In genomic region chr7:158805414-158805813, GRCh38 we compare ENCODE assay signal across 23 cellular contexts. TPM values are rescaled to one million over a fixed set of nuclear protein-coding genes. Genes with fewer than 3 reads are reported as not detected.
A peak's percentile ranks its signal among the peaks of the same experiment; 100 is the strongest.
DNase-seq lines count a peak whose midpoint lies in the region; ATAC-seq and TF ChIP-seq lines count a peak whose summit lies in the region.
"Had no signal": no experiment of that assay in that cellular context is flagged by ENCODE, and none has a peak within 500 bp of the region (broad histone marks: within the 10 kb centered on the region; RNA-seq: fewer than 3 reads in every experiment).

No MANE protein-coding gene starts in this region.

- H3K4me3 ChIP-seq in CD4-positive, CD25-positive, alpha-beta regulatory T cell (ENCODE audit: low read depth, low read length) = no peak overlapping the region
- H3K4me3 ChIP-seq in CD4-positive, alpha-beta memory T cell (ENCODE audit: low read length in 2 of 2) = no peak overlapping the region
- no peak overlapping the region for H3K4me3 ChIP-seq in upper lobe of left lung
- H3K4me3 ChIP-seq: heart right ventricle, spleen had no signal

- peaks cover 49% of the 10 kb centered on the region for H3K4me1 ChIP-seq in CD4-positive, CD25-positive, alpha-beta regulatory T cell (ENCODE audit: control insufficient read depth, insufficient read depth, low read length, poor library complexity, severe bottlenecking)
- H3K4me1 ChIP-seq in CD4-positive, alpha-beta memory T cell (ENCODE audit: insufficient read depth, low read length) = peaks cover 61% of the 10 kb centered on the region
- peaks cover 14 to 25% (median 21%) of the 10 kb centered on the region in 4 donors for H3K4me1 ChIP-seq in upper lobe of left lung

- H3K27ac Mint-ChIP-seq in CD4-positive, CD25-positive, alpha-beta regulatory T cell = peak overlapping the region; percentile 31 to 73 (median 57)
- peak overlapping the region; percentile 53 to 97 (median 91) for H3K27ac Mint-ChIP-seq in CD4-positive, alpha-beta memory T cell
- H3K27ac Mint-ChIP-seq in activated CD8-positive, alpha-beta T cell treated with anti-CD3 and anti-CD28 coated beads for 36 hours = peak overlapping the region; percentile 73
- H3K27ac Mint-ChIP-seq in memory B cell = peak overlapping the region; percentile 45

- H3K4me3 Mint-ChIP-seq in CD4-positive, CD25-positive, alpha-beta regulatory T cell = peak overlapping the region in 1 of 4 donors; percentile 27
- peak overlapping the region in 3 of 8 donors; percentile 4 to 70 (median 32) for H3K4me3 Mint-ChIP-seq in CD4-positive, alpha-beta memory T cell
- H3K4me3 Mint-ChIP-seq in activated CD8-positive, alpha-beta T cell treated with anti-CD3 and anti-CD28 coated beads for 36 hours = no peak overlapping the region
- H3K4me3 Mint-ChIP-seq in memory B cell = no peak overlapping the region
- H3K4me3 Mint-ChIP-seq: CD14-positive monocyte had no signal

- TF ChIP-seq CTCF in activated CD8-positive, alpha-beta T cell treated with anti-CD3 and anti-CD28 coated beads for 36 hours (IDR thresholded peaks at IDR 0.05) = no peak
- no peak for TF ChIP-seq CTCF in upper lobe of left lung (IDR thresholded peaks at IDR 0.05)

- intact Hi-C loops in CD4-positive, alpha-beta memory T cell (cut with micrococcal nuclease) = no loop called here
- intact Hi-C loops in activated CD8-positive, alpha-beta T cell treated with anti-CD3 and anti-CD28 coated beads for 36 hours (cut with micrococcal nuclease) = no loop called here

- TF ChIP-seq EP300 in upper lobe of left lung (IDR thresholded peaks at IDR 0.05) = no peak

- no peak for TF ChIP-seq POLR2A in upper lobe of left lung (IDR thresholded peaks at IDR 0.05)

- CTCF ChIA-PET in CD4-positive, alpha-beta memory T cell (lab: Charles Lee; ENCODE audit: partially characterized antibody) = interaction anchor here (1.4 to 1.8 kb wide), 3 partner anchors 10 to 171 kb away, joined by 4 to 6 read pairs (median 4); no protein-coding TSS in a partner anchor
- CTCF ChIA-PET in activated CD8-positive, alpha-beta T cell treated with anti-CD3 and anti-CD28 coated beads for 36 hours (lab: Charles Lee) = interaction anchor here (1.0 kb wide), 1 partner anchor 10 kb away, joined by 3 read pairs; no protein-coding TSS in a partner anchor

- peaks cover 35% of the 10 kb centered on the region for H3K36me3 Mint-ChIP-seq in CD4-positive, CD25-positive, alpha-beta regulatory T cell
- peaks cover 30 to 51% of the 10 kb centered on the region in 2 donors for H3K36me3 Mint-ChIP-seq in CD4-positive, alpha-beta memory T cell
- H3K36me3 Mint-ChIP-seq in activated CD8-positive, alpha-beta T cell treated with anti-CD3 and anti-CD28 coated beads for 36 hours (ENCODE audit: low read depth) = peaks cover 56% of the 10 kb centered on the region
- H3K36me3 Mint-ChIP-seq in memory B cell = peaks cover 26% of the 10 kb centered on the region

- no peaks in the 10 kb centered on the region for H3K9me3 ChIP-seq in CD4-positive, CD25-positive, alpha-beta regulatory T cell (ENCODE audit: control insufficient read depth in 2 of 2, low read length in 2 of 2)
- H3K9me3 ChIP-seq in CD4-positive, alpha-beta memory T cell (ENCODE audit: control insufficient read depth in 1 of 2, low read length in 2 of 2) = no peaks in the 10 kb centered on the region
- H3K9me3 ChIP-seq in upper lobe of left lung = no peaks in the 10 kb centered on the region
- H3K9me3 ChIP-seq: heart right ventricle had no signal

- H3K9me3 Mint-ChIP-seq in CD4-positive, CD25-positive, alpha-beta regulatory T cell = no peaks in the 10 kb centered on the region
- H3K9me3 Mint-ChIP-seq in CD4-positive, alpha-beta memory T cell = peaks cover 0 to 14% (median 0%) of the 10 kb centered on the region in 8 donors
- peaks cover 9% of the 10 kb centered on the region for H3K9me3 Mint-ChIP-seq in activated CD8-positive, alpha-beta T cell treated with anti-CD3 and anti-CD28 coated beads for 36 hours
- H3K9me3 Mint-ChIP-seq in memory B cell = peaks cover 1% of the 10 kb centered on the region

- no peak for ATAC-seq in CD4-positive, CD25-positive, alpha-beta regulatory T cell (ENCODE audit: low read depth in 2 of 2)
- ATAC-seq in activated CD8-positive, alpha-beta T cell treated with anti-CD3 and anti-CD28 coated beads for 36 hours = no peak
- ATAC-seq in memory B cell (ENCODE audit: low read depth) (no peak), upper lobe of left lung (ENCODE audit: low FRiP score in 2 of 2) (no peak), GM18909 (IDR thresholded peaks at IDR 0.05; ENCODE audit: poor library complexity, unreplicated experiment) (no peak)
- ATAC-seq: HCT116, heart right ventricle, HepG2, left cardiac atrium had no signal

- H3K27me3 ChIP-seq in CD4-positive, CD25-positive, alpha-beta regulatory T cell (ENCODE audit: control insufficient read depth, insufficient read depth, low read length) = no peaks in the 10 kb centered on the region
- no peaks in the 10 kb centered on the region for H3K27me3 ChIP-seq in CD4-positive, alpha-beta memory T cell (ENCODE audit: insufficient read depth, low read length)
- no peaks in the 10 kb centered on the region for H3K27me3 ChIP-seq in upper lobe of left lung
- H3K27me3 ChIP-seq: heart right ventricle, spleen had no signal

- peaks cover 29% of the 10 kb centered on the region for H3K36me3 ChIP-seq in CD4-positive, CD25-positive, alpha-beta regulatory T cell (ENCODE audit: control insufficient read depth, insufficient read depth, low read length)
- H3K36me3 ChIP-seq in CD4-positive, alpha-beta memory T cell (ENCODE audit: insufficient read depth, low read length) = peaks cover 15% of the 10 kb centered on the region
- H3K36me3 ChIP-seq in upper lobe of left lung = peaks cover 0 to 6% (median 0%) of the 10 kb centered on the region in 4 donors

- H3K27ac ChIP-seq in CD4-positive, CD25-positive, alpha-beta regulatory T cell (ENCODE audit: insufficient read depth, low read length, poor library complexity, severe bottlenecking) = no peak overlapping the region
- H3K27ac ChIP-seq in CD4-positive, alpha-beta memory T cell (ENCODE audit: low read depth, low read length) = no peak overlapping the region
- no peak overlapping the region for H3K27ac ChIP-seq in upper lobe of left lung
- H3K27ac ChIP-seq: heart right ventricle had no signal

- peaks cover 37 to 78% (median 51%) of the 10 kb centered on the region in 4 donors for H3K4me1 Mint-ChIP-seq in CD4-positive, CD25-positive, alpha-beta regulatory T cell
- peaks cover 44 to 83% (median 62%) of the 10 kb centered on the region in 4 donors for H3K4me1 Mint-ChIP-seq in CD4-positive, alpha-beta memory T cell
- peaks cover 59% of the 10 kb centered on the region for H3K4me1 Mint-ChIP-seq in activated CD8-positive, alpha-beta T cell treated with anti-CD3 and anti-CD28 coated beads for 36 hours (ENCODE audit: low read depth)
- H3K4me1 Mint-ChIP-seq in memory B cell = peaks cover 13% of the 10 kb centered on the region

- H3K27me3 Mint-ChIP-seq in CD4-positive, CD25-positive, alpha-beta regulatory T cell = no peaks in the 10 kb centered on the region
- no peaks in the 10 kb centered on the region for H3K27me3 Mint-ChIP-seq in CD4-positive, alpha-beta memory T cell
- no peaks in the 10 kb centered on the region for H3K27me3 Mint-ChIP-seq in activated CD8-positive, alpha-beta T cell treated with anti-CD3 and anti-CD28 coated beads for 36 hours
- H3K27me3 Mint-ChIP-seq in memory B cell = no peaks in the 10 kb centered on the region

- 95 to 97% methylated on average over 2 of the region's 2 CpGs for WGBS in upper lobe of left lung, 2 donors

- no peak for DNase-seq in CD4-positive, CD25-positive, alpha-beta regulatory T cell
- no peak for DNase-seq in CD4-positive, alpha-beta memory T cell
- DNase-seq in activated CD8-positive, alpha-beta T cell treated with anti-CD3 and anti-CD28 coated beads for 36 hours = no peak
- DNase-seq in memory B cell (ENCODE audit: low spot score in 2 of 2) = no peak
- DNase-seq in H4 (ENCODE audit: low spot score) = no peak
- DNase-seq in upper lobe of left lung = no peak
- DNase-seq: activated CD4-positive, CD25-positive, alpha-beta regulatory T cell; activated naive CD4-positive, alpha-beta T cell treated with Interleukin-2 at 50 U/mL for 16 hours; central memory CD4-positive, alpha-beta T cell; heart right ventricle; Kasumi-1; left cardiac atrium; mesenchymal stem cell; MV-4-11; NCI-H1694 treated with DMSO at 0.1 percent for 48 hours; NCI-H526 treated with DMSO at 0.1 percent for 48 hours; spleen; stimulated activated CD4-positive, alpha-beta T cell treated with anti-CD3 and anti-CD28 coated beads, Interleukin-4, amount 100 ng/mL, for 1 hour; stimulated activated naive CD4-positive, alpha-beta T cell had no signal

- POLR2A ChIA-PET in CD4-positive, alpha-beta memory T cell (lab: Charles Lee; ENCODE audit: partially characterized antibody) = interaction anchor here (9.5 kb wide), 1 partner anchor 20 kb away, joined by 255 read pairs; the partner anchor contains the start of gene ESYT2
- POLR2A ChIA-PET in activated CD8-positive, alpha-beta T cell treated with anti-CD3 and anti-CD28 coated beads for 36 hours (lab: Charles Lee) = no interaction called here

RNA-seq across cellular contexts. Expression of gene ESYT2, which starts 23.9 kb away (rescaled TPM):
- total RNA-seq in CD4-positive, CD25-positive, alpha-beta regulatory T cell = 115 TPM
- 10 to 100 TPM; 55.3 to 94.3 (median 64.7) TPM for polyA plus RNA-seq in CD4-positive, CD25-positive, alpha-beta regulatory T cell
- 100 to 1,000 TPM; 114 to 116 TPM for total RNA-seq in CD4-positive, alpha-beta memory T cell
- 10 to 100 TPM; 52.3 to 99.4 TPM for polyA plus RNA-seq in CD4-positive, alpha-beta memory T cell
- 10 to 100 TPM; 55.5 to 56.6 TPM for total RNA-seq in activated CD8-positive, alpha-beta T cell treated with anti-CD3 and anti-CD28 coated beads for 36 hours
- 26.5 and 26.9 TPM in 2 replicates for total RNA-seq in H4 (2014; rRNA removed; shearing (Covaris generic))
- total RNA-seq in upper lobe of left lung = 100 to 1,000 TPM in 2 of 6 donors, 10 to 100 TPM in 4; 60.7 to 115 (median 74.7) TPM

RNA-seq across cellular contexts. Expression of gene DYNC2I1, which starts 50.9 kb away (rescaled TPM):
- 9.6 TPM for total RNA-seq in CD4-positive, CD25-positive, alpha-beta regulatory T cell
- polyA plus RNA-seq in CD4-positive, CD25-positive, alpha-beta regulatory T cell = 10 to 100 TPM in 3 of 4 donors, 1 to 10 TPM in 1; 8.3 to 13.5 (median 12.6) TPM
- 10 to 100 TPM; 14.7 to 15.2 TPM for total RNA-seq in CD4-positive, alpha-beta memory T cell
- polyA plus RNA-seq in CD4-positive, alpha-beta memory T cell = 10 to 100 TPM in 1 of 2 donors, 1 to 10 TPM in 1; 6.2 to 24.1 TPM
- total RNA-seq in activated CD8-positive, alpha-beta T cell treated with anti-CD3 and anti-CD28 coated beads for 36 hours = 10 to 100 TPM; 14.8 to 17.0 TPM
- total RNA-seq in H4 (2014; rRNA removed; shearing (Covaris generic)) = 3.0 and 3.3 TPM in 2 replicates
- total RNA-seq in upper lobe of left lung = 10 to 100 TPM; 17.7 to 61.8 (median 27.3) TPM
